15 cellular contexts compared by ENCODE assay signal in the genomic region with DNA sequence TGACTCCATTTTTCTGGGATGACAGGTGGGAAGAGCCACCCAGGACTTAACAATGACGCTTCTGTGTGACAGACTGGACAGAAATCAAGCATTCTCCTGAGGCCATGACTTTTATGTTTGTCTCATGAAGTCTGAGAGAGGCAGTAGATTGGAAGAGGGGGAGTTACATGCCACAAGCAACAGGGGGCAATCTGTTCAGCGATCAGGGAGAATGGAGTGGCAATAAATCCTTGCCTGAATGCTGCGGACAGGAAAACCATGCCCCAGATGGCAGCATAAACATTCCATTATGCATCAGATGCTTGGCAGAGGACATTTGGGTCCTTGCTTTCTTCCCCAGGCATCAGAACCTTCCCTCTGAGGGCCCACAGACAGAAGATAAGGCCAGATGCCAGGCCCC.
DNase-seq lines count a peak whose midpoint lies in the region; ATAC-seq and TF ChIP-seq lines count a peak whose summit lies in the region.
"Had no signal": no experiment of that assay in that cellular context is flagged by ENCODE, and none has a peak within 500 bp of the region (broad histone marks: within the 10 kb centered on the region; RNA-seq: fewer than 3 reads in every experiment).

No MANE protein-coding gene starts in this region.

- intact Hi-C loops in HCT116 (cut with micrococcal nuclease): loop anchor here (5.0 kb wide), 1 partner anchor 329 kb away; no protein-coding TSS in a partner anchor

- H2AFZ ChIP-seq in HCT116 (ENCODE audit: low read depth, low read length, poor library complexity, severe bottlenecking) (no peak overlapping the region), Karpas-422 (ENCODE audit: low read length) (no peak overlapping the region)

- in situ Hi-C loops in SK-MEL-5 (cut with HindIII; ENCODE audit: low pct_unique_long_range_greater_than_20kb, low sequenced_read_pairs): no loop called here

- H3K9ac ChIP-seq in BLaER1 (no peak overlapping the region), HCT116 (ENCODE audit: low read length) (peak overlapping the region; percentile 25; the same call in 1 of the 2 replicates), Karpas-422 (ENCODE audit: low read length) (no peak overlapping the region)

- H3K9me2 ChIP-seq in HCT116 (ENCODE audit: insufficient read depth) (no peaks in the 10 kb centered on the region), Karpas-422 (replicated peaks; ENCODE audit: insufficient read depth, low read length) (no peaks in the 10 kb centered on the region)

- no peaks in the 10 kb centered on the region for H3K27me3 ChIP-seq in BLaER1
- H3K27me3 ChIP-seq in HCT116 (ENCODE audit: insufficient read depth, low read length): no peaks in the 10 kb centered on the region
- no peaks in the 10 kb centered on the region for H3K27me3 ChIP-seq in Karpas-422 (ENCODE audit: low read length)
- H3K27me3 ChIP-seq: SJCRH30 had no signal

- DNase-seq in HCT116 (ENCODE audit: low read depth, low spot score) (no peak), SK-MEL-5 (ENCODE audit: low read depth, low spot score) (peak; percentile 1), HT-29 (ENCODE audit: low spot score) (no peak), Karpas-422 (no peak), DMS 273 treated with DMSO at 0.1 percent for 48 hours (lab: John Stamatoyannopoulos, UW) (no peak)
- DNase-seq: COR-L47, H9, NCI-H146, NCI-H2227 treated with DMSO at 0.1 percent for 48 hours, SJCRH30, T-cell had no signal

- H3K27ac ChIP-seq in BLaER1: no peak overlapping the region
- peak overlapping the region; percentile 91 for H3K27ac ChIP-seq in HCT116 (ENCODE audit: low read depth, low read length)
- no peak overlapping the region for H3K27ac ChIP-seq in Karpas-422 (ENCODE audit: low read length)
- H3K27ac ChIP-seq: C4-2B, SJCRH30 had no signal

- POLR2A ChIA-PET in HCT116 (lab: Charles Lee): no interaction called here

- RAD21 ChIA-PET in HCT116 (lab: Charles Lee; ENCODE audit: low non-redundant PET in 1 of 2, low total read pairs in 2 of 2, uncharacterized antibody in 2 of 2, unreplicated experiment in 2 of 2): no interaction called here

- H3K4me1 Mint-ChIP-seq in nephron: peaks cover 49% of the 10 kb centered on the region
- H3K4me1 Mint-ChIP-seq: IgD-negative memory B cell had no signal

- no peaks in the 10 kb centered on the region for H3K36me3 ChIP-seq in BLaER1
- no peaks in the 10 kb centered on the region for H3K36me3 ChIP-seq in HCT116 (ENCODE audit: control insufficient read depth in 1 of 2, insufficient read depth in 2 of 2, low read length in 2 of 2)
- no peaks in the 10 kb centered on the region for H3K36me3 ChIP-seq in Karpas-422 (ENCODE audit: insufficient read depth, low read length)
- H3K36me3 ChIP-seq: SJCRH30 had no signal

- TF ChIP-seq CTCF in HCT116 (IDR thresholded peaks at IDR 0.05 in 2 of 3, conservative IDR thresholded peaks at IDR 0.05 in 1 of 3; ENCODE audit: borderline replicate concordance in 1 of 3, insufficient read depth in 1 of 3, low read depth in 2 of 3, low read length in 2 of 3): no peak
- TF ChIP-seq CTCF in nephron (IDR thresholded peaks at IDR 0.05; ENCODE audit: unreplicated experiment in 3 of 3): no peak

- peak overlapping the region; percentile 11; the same call in 1 of the 2 replicates for H3K4me2 ChIP-seq in BLaER1
- no peak overlapping the region for H3K4me2 ChIP-seq in HCT116 (ENCODE audit: low read length)
- H3K4me2 ChIP-seq in Karpas-422 (ENCODE audit: low read depth, low read length, poor library complexity, severe bottlenecking): no peak overlapping the region

- BruUV-seq in HCT116 (replicated peaks; lab: Mats Ljungman, UMichigan): no TSS peak

- no peak for TF ChIP-seq POLR2A in HCT116 (IDR thresholded peaks at IDR 0.05; ENCODE audit: borderline replicate concordance, extremely low read depth, insufficient read depth, insufficient read length)

- H3K4me3 Mint-ChIP-seq in nephron: no peak overlapping the region
- H3K4me3 Mint-ChIP-seq: H9, IgD-negative memory B cell, T-cell had no signal

- no peaks in the 10 kb centered on the region for H3K9me3 Mint-ChIP-seq in nephron
- H3K9me3 Mint-ChIP-seq: IgD-negative memory B cell, T-cell had no signal

- H3K9me3 ChIP-seq in BLaER1 (no peaks in the 10 kb centered on the region), HCT116 (ENCODE audit: control insufficient read depth in 1 of 2, insufficient read depth in 1 of 2, low read depth in 1 of 2, low read length in 2 of 2) (no peaks in the 10 kb centered on the region), Karpas-422 (ENCODE audit: low read length) (no peaks in the 10 kb centered on the region)
- H3K9me3 ChIP-seq: SJCRH30 had no signal

- H3K27ac Mint-ChIP-seq in nephron: peak overlapping the region in 2 of 3 experiments; percentile 2 to 22
- H3K27ac Mint-ChIP-seq: H9, IgD-negative memory B cell, T-cell had no signal

- no peak for TF ChIP-seq RAD21 in HCT116 (IDR thresholded peaks at IDR 0.05; ENCODE audit: low read depth)

- H3K4me1 ChIP-seq in BLaER1 (peaks cover 7% of the 10 kb centered on the region), HCT116 (ENCODE audit: control insufficient read depth in 1 of 2, insufficient read depth in 2 of 2, low read length in 2 of 2) (peaks cover 40 to 71% of the 10 kb centered on the region in 2 experiments), Karpas-422 (ENCODE audit: low read length) (no peaks in the 10 kb centered on the region)
- H3K4me1 ChIP-seq: SJCRH30 had no signal

- H3K4me3 ChIP-seq in BLaER1 (no peak overlapping the region), HCT116 (replicated peaks in 1 of 2; ENCODE audit: low read depth in 1 of 2, low read length in 2 of 2) (no peak overlapping the region), Karpas-422 (ENCODE audit: low read length) (no peak overlapping the region)
- H3K4me3 ChIP-seq: SJCRH30 had no signal

- H3K27me3 Mint-ChIP-seq in nephron (ENCODE audit: low read depth): no peaks in the 10 kb centered on the region

- ATAC-seq in HCT116: no peak
- ATAC-seq: T-cell had no signal

- H3K79me2 ChIP-seq in HCT116 (ENCODE audit: insufficient read depth, low read length) (no peaks in the 10 kb centered on the region), Karpas-422 (ENCODE audit: low read length) (no peaks in the 10 kb centered on the region)

- H4K20me1 ChIP-seq in BLaER1 (no peaks in the 10 kb centered on the region), HCT116 (ENCODE audit: insufficient read depth) (no peaks in the 10 kb centered on the region), Karpas-422 (ENCODE audit: insufficient read depth, low read depth, low read length) (no peaks in the 10 kb centered on the region)

- CTCF ChIA-PET in HCT116 (lab: Charles Lee): no interaction called here

- H3K36me3 Mint-ChIP-seq in nephron (ENCODE audit: low read depth): no peaks in the 10 kb centered on the region
- H3K36me3 Mint-ChIP-seq: IgD-negative memory B cell, T-cell had no signal

TF ChIP-seq in HCT116, 20 proteins besides CTCF, POLR2A, EP300 and RAD21:
- TF ChIP-seq FOSL1 (IDR thresholded peaks at IDR 0.05; ENCODE audit: low read depth) (no peak), SP1 (IDR thresholded peaks at IDR 0.05; ENCODE audit: low read depth) (no peak), ZNF274 (IDR thresholded peaks at IDR 0.05; ENCODE audit: low read depth, low read length) (no peak), SRF (IDR thresholded peaks at IDR 0.05; ENCODE audit: low read depth) (no peak), CEBPB (IDR thresholded peaks at IDR 0.05; ENCODE audit: low read depth) (no peak), TCF7L2 (IDR thresholded peaks at IDR 0.05; ENCODE audit: borderline replicate concordance, extremely low read depth, insufficient read depth, insufficient read length) (no peak)
- TF ChIP-seq, protein P1, sequence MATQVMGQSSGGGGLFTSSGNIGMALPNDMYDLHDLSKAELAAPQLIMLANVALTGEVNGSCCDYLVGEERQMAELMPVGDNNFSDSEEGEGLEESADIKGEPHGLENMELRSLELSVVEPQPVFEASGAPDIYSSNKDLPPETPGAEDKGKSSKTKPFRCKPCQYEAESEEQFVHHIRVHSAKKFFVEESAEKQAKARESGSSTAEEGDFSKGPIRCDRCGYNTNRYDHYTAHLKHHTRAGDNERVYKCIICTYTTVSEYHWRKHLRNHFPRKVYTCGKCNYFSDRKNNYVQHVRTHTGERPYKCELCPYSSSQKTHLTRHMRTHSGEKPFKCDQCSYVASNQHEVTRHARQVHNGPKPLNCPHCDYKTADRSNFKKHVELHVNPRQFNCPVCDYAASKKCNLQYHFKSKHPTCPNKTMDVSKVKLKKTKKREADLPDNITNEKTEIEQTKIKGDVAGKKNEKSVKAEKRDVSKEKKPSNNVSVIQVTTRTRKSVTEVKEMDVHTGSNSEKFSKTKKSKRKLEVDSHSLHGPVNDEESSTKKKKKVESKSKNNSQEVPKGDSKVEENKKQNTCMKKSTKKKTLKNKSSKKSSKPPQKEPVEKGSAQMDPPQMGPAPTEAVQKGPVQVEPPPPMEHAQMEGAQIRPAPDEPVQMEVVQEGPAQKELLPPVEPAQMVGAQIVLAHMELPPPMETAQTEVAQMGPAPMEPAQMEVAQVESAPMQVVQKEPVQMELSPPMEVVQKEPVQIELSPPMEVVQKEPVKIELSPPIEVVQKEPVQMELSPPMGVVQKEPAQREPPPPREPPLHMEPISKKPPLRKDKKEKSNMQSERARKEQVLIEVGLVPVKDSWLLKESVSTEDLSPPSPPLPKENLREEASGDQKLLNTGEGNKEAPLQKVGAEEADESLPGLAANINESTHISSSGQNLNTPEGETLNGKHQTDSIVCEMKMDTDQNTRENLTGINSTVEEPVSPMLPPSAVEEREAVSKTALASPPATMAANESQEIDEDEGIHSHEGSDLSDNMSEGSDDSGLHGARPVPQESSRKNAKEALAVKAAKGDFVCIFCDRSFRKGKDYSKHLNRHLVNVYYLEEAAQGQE (IDR thresholded peaks at IDR 0.05; ENCODE audit: low read depth): no peak
